In the genomic region with DNA sequence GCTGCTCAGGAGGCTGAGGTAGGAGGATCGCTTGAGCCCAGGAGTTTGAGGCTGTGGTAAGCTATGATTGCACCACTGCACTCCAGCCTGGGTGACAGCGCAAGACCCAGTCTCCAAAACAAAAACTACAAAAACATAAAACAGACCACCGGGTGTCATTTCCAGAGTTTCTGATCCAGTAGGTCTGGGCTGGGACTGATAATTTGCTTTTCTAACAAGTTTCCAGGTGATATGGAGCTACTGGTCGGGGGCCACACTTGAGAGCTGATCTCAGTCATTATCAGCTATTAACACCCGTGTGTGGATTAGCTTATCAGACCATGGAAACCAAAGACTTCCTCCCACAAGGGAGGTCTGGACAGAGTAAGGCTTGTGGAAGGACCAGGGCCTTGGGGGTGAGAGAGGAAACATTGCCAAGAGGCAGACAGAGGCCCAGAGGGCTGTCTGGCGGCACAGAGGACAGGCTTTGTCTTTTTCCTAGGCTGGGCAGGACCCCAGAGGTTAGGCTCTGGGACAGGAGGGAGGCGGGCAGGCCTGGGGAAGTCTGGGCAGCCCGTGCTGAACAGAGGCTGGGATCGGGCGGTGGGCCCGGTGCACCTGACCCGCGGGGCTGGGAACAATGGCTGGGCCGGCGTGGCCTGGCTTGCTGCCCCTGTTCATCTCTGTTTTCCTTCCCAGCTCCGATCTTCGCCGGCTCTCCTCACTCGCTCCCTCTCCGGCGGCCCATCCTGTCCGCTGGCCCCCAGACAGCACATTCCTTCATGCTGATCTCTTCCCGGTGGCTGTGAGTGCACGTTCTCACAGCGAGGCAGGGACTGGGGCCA, we compare ENCODE assay signal across 12 cellular contexts. TPM values are rescaled to one million over a fixed set of nuclear protein-coding genes. Genes with fewer than 3 reads are reported as not detected.
DNase-seq lines count a peak whose midpoint lies in the region; ATAC-seq and TF ChIP-seq lines count a peak whose summit lies in the region.
"Had no signal": no experiment of that assay in that cellular context is flagged by ENCODE, and none has a peak within 500 bp of the region (broad histone marks: within the 10 kb centered on the region; RNA-seq: fewer than 3 reads in every experiment).

No MANE protein-coding gene starts in this region.

- peaks cover 32% of the 10 kb centered on the region for H3K27me3 Mint-ChIP-seq in T-helper 17 cell
- H3K27me3 Mint-ChIP-seq in activated T-helper 2 cell treated with anti-CD3 and anti-CD28 coated beads, Interferon-gamma antibody, Interleukin-2, Interleukin-4, amounts not matched to agents 10 μg/mL and 5 μg/mL and 100 μg/mL, durations not matched to agents 14 hours and 24 hours and 36 hours (ENCODE audit: low read depth) = peaks cover 13% of the 10 kb centered on the region

- H3K36me3 Mint-ChIP-seq in T-helper 17 cell (ENCODE audit: low read depth) = peaks cover 7% of the 10 kb centered on the region
- no peaks in the 10 kb centered on the region for H3K36me3 Mint-ChIP-seq in activated T-helper 2 cell treated with anti-CD3 and anti-CD28 coated beads, Interferon-gamma antibody, Interleukin-2, Interleukin-4, amounts not matched to agents 10 μg/mL and 5 μg/mL and 100 μg/mL, durations not matched to agents 14 hours and 24 hours and 36 hours (ENCODE audit: low read depth)
- H3K36me3 Mint-ChIP-seq: activated naive CD8-positive, alpha-beta T cell treated with anti-CD3 and anti-CD28 coated beads, Interleukin-2, amount 10 ng/mL, durations not matched to agents 7 days and 5 days had no signal

- no peak for ATAC-seq in T-helper 17 cell
- ATAC-seq in Right ventricle myocardium superior (ENCODE audit: poor library complexity) = peak; percentile 69
- peak; percentile 79 for ATAC-seq in omental fat pad (ENCODE audit: low FRiP score)
- ATAC-seq: left colon had no signal

- H3K4me3 Mint-ChIP-seq in T-helper 17 cell = peak overlapping the region; percentile 31
- no peak overlapping the region for H3K4me3 Mint-ChIP-seq in activated T-helper 2 cell treated with anti-CD3 and anti-CD28 coated beads, Interferon-gamma antibody, Interleukin-2, Interleukin-4, amounts not matched to agents 10 μg/mL and 5 μg/mL and 100 μg/mL, durations not matched to agents 14 hours and 24 hours and 36 hours (ENCODE audit: low read depth)
- H3K4me3 Mint-ChIP-seq: activated naive CD8-positive, alpha-beta T cell treated with anti-CD3 and anti-CD28 coated beads, Interleukin-2, amount 10 ng/mL, durations not matched to agents 7 days and 5 days had no signal

- H3K9me3 Mint-ChIP-seq in activated T-helper 2 cell treated with anti-CD3 and anti-CD28 coated beads, Interferon-gamma antibody, Interleukin-2, Interleukin-4, amounts not matched to agents 10 μg/mL and 5 μg/mL and 100 μg/mL, durations not matched to agents 14 hours and 24 hours and 36 hours = no peaks in the 10 kb centered on the region
- H3K9me3 Mint-ChIP-seq: activated naive CD8-positive, alpha-beta T cell treated with anti-CD3 and anti-CD28 coated beads, Interleukin-2, amount 10 ng/mL, durations not matched to agents 7 days and 5 days had no signal

- no peaks in the 10 kb centered on the region for H3K9me3 ChIP-seq in T-helper 17 cell (ENCODE audit: control insufficient read depth, low read length, poor library complexity, severe bottlenecking)

- in situ Hi-C loops in G401 (cut with HindIII; ENCODE audit: low sequenced_read_pairs) = no loop called here

- no peak overlapping the region for H3K27ac Mint-ChIP-seq in T-helper 17 cell
- no peak overlapping the region for H3K27ac Mint-ChIP-seq in activated T-helper 2 cell treated with anti-CD3 and anti-CD28 coated beads, Interferon-gamma antibody, Interleukin-2, Interleukin-4, amounts not matched to agents 10 μg/mL and 5 μg/mL and 100 μg/mL, durations not matched to agents 14 hours and 24 hours and 36 hours
- H3K27ac Mint-ChIP-seq: activated naive CD8-positive, alpha-beta T cell treated with anti-CD3 and anti-CD28 coated beads, Interleukin-2, amount 10 ng/mL, durations not matched to agents 7 days and 5 days had no signal

- intact Hi-C loops in Right ventricle myocardium superior (cut with DNase I) = no loop called here
- intact Hi-C loops in activated T-helper 2 cell treated with anti-CD3 and anti-CD28 coated beads, Interferon-gamma antibody, Interleukin-2, Interleukin-4, amounts not matched to agents 10 μg/mL and 5 μg/mL and 100 μg/mL, durations not matched to agents 14 hours and 24 hours and 36 hours (cut with micrococcal nuclease) = no loop called here

- TF ChIP-seq CTCF in omental fat pad (IDR thresholded peaks at IDR 0.05) = no peak

- DNase-seq in AG08395 (ENCODE audit: low spot score) = peak; percentile 78
- no peak for DNase-seq in T-helper 17 cell
- peak; percentile 78 for DNase-seq in Right ventricle myocardium superior
- DNase-seq in omental fat pad (ENCODE audit: low spot score) = no peak
- DNase-seq in activated T-helper 2 cell treated with anti-CD3 and anti-CD28 coated beads, Interferon-gamma antibody, Interleukin-2, Interleukin-4, amounts not matched to agents 10 μg/mL and 5 μg/mL and 100 μg/mL, durations not matched to agents 14 hours and 24 hours and 36 hours (ENCODE audit: low spot score) = no peak
- no peak for DNase-seq in effector CD8-positive, alpha-beta T cell (lab: John Stamatoyannopoulos, UW)
- no peak for DNase-seq in G401 (ENCODE audit: low spot score)
- DNase-seq in 8988T = no peak
- DNase-seq: ACHN; activated naive CD8-positive, alpha-beta T cell treated with anti-CD3 and anti-CD28 coated beads, Interleukin-2, amount 10 ng/mL, durations not matched to agents 7 days and 5 days; left colon; NCI-H1930 had no signal

- peaks cover 9% of the 10 kb centered on the region for H3K4me1 Mint-ChIP-seq in T-helper 17 cell
- H3K4me1 Mint-ChIP-seq in activated T-helper 2 cell treated with anti-CD3 and anti-CD28 coated beads, Interferon-gamma antibody, Interleukin-2, Interleukin-4, amounts not matched to agents 10 μg/mL and 5 μg/mL and 100 μg/mL, durations not matched to agents 14 hours and 24 hours and 36 hours (ENCODE audit: low read depth) = peaks cover 9% of the 10 kb centered on the region

RNA-seq across cellular contexts. Expression of a gene that starts 25.2 kb away (rescaled TPM):
- not detected for total RNA-seq in T-helper 17 cell
- not detected for total RNA-seq in Right ventricle myocardium superior
- not detected for total RNA-seq in omental fat pad
- not detected in 2 replicates for total RNA-seq in activated T-helper 2 cell treated with anti-CD3 and anti-CD28 coated beads, Interferon-gamma antibody, Interleukin-2, Interleukin-4, amounts not matched to agents 10 μg/mL and 5 μg/mL and 100 μg/mL, durations not matched to agents 14 hours and 24 hours and 36 hours
- not detected in 2 replicates for total RNA-seq in G401 (2014; rRNA removed; shearing (Covaris generic))
- total RNA-seq: activated naive CD8-positive, alpha-beta T cell treated with anti-CD3 and anti-CD28 coated beads, Interleukin-2, amount 10 ng/mL, durations not matched to agents 7 days and 5 days; left colon had no signal

RNA-seq across cellular contexts. Expression of a gene that starts 43.9 kb away (rescaled TPM):
- under 1 TPM; 0.73 to 0.85 TPM for total RNA-seq in T-helper 17 cell
- total RNA-seq in Right ventricle myocardium superior = 0.43 TPM
- 1 to 10 TPM in 3 of 4 donors, not detected in 1; 2.5 to 5.7 (median 3.4) TPM for total RNA-seq in omental fat pad
- total RNA-seq in activated T-helper 2 cell treated with anti-CD3 and anti-CD28 coated beads, Interferon-gamma antibody, Interleukin-2, Interleukin-4, amounts not matched to agents 10 μg/mL and 5 μg/mL and 100 μg/mL, durations not matched to agents 14 hours and 24 hours and 36 hours = 0.90 and 0.94 TPM in 2 replicates
- total RNA-seq in G401 (2014; rRNA removed; shearing (Covaris generic)) = not detected in 2 replicates

RNA-seq across cellular contexts. Expression of a gene that starts 55.4 kb away (rescaled TPM):
- total RNA-seq in T-helper 17 cell (under 1 TPM; 0.17 to 0.23 TPM), Right ventricle myocardium superior (0.11 TPM), omental fat pad (under 1 TPM in 3 of 4 donors, not detected in 1; 0.19 to 0.65 (median 0.60) TPM)
- total RNA-seq in activated T-helper 2 cell treated with anti-CD3 and anti-CD28 coated beads, Interferon-gamma antibody, Interleukin-2, Interleukin-4, amounts not matched to agents 10 μg/mL and 5 μg/mL and 100 μg/mL, durations not matched to agents 14 hours and 24 hours and 36 hours = not detected in 2 replicates
- total RNA-seq in G401 (2014; rRNA removed; shearing (Covaris generic)) = 1.6 and 2.8 TPM in 2 replicates

Comparison
In these comparisons a context has a peak if more than half of its experiments do, and no peak if none do; other contexts are left out.
1. DNase-seq: peak in AG08395 (single experiment) and Right ventricle myocardium superior (single experiment); none in T-helper 17 cell (0 of 3), omental fat pad (single experiment), activated T-helper 2 cell treated with anti-CD3 and anti-CD28 coated beads, Interferon-gamma antibody, Interleukin-2, Interleukin-4, amounts not matched to agents 10 μg/mL and 5 μg/mL and 100 μg/mL, durations not matched to agents 14 hours and 24 hours and 36 hours (single experiment), effector CD8-positive, alpha-beta T cell (single experiment), G401 (single experiment) and 8988T (single experiment).